In the genomic region with DNA sequence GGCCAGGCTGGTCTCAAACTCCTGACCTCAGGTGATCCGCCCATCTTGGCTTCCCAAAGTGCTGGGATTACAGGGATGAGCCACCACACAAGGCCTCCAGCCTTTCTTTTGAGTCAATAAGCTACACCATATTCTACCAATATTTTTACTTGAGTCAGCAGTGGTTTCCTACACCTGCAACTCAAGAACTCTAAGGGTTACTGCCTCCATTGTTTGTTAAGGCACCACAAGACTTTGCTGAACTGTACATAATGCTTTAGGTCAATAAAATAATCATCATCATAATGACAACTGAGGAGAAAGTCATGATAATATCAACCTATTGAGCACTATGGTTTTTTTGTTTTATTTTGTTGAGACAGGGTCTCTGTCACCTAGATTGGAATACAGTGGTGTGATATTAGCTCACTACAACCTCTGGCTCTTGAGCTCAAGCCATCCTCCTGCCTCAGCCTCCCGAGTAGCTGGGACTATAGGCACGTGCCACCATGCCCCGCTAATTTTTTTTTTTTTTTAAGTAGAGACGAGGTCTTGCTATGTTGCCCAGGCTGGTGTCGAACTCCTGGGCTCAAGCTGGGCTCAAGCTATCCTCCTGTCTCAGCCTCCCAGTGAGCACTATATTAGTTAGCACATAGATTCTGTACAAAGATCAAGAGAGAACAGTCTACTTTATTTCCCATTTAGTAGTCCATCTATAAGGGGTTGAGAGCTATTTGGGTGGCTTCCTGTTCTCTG, we compare ENCODE assay signal across 12 cellular contexts. TPM values are rescaled to one million over a fixed set of nuclear protein-coding genes. Genes with fewer than 3 reads are reported as not detected.
A peak's percentile ranks its signal among the peaks of the same experiment; 100 is the strongest.
DNase-seq lines count a peak whose midpoint lies in the region; ATAC-seq, FAIRE-seq and TF ChIP-seq lines count a peak whose summit lies in the region.
"Had no signal": no experiment of that assay in that cellular context is flagged by ENCODE, and none has a peak within 500 bp of the region (broad histone marks: within the 10 kb centered on the region; RNA-seq: fewer than 3 reads in every experiment).

No MANE protein-coding gene starts in this region.

- peak overlapping the region; percentile 79 for H2AFZ ChIP-seq in neuronal stem cell (ENCODE audit: low read length)

- no peak overlapping the region for H3K23ac ChIP-seq in neuronal stem cell (ENCODE audit: low read depth, low read length, poor library complexity)

- no peak for TF ChIP-seq CTCF in CD14-positive monocyte (IDR thresholded peaks at IDR 0.05)
- TF ChIP-seq CTCF in HFFc6 (IDR thresholded peaks at IDR 0.05), result no peak

- H2BK15ac ChIP-seq in neuronal stem cell (ENCODE audit: low read length), result no peak overlapping the region

- H3K27ac Mint-ChIP-seq in CD14-positive monocyte (peak overlapping the region; percentile 89 to 99 (median 95)), HFFc6 (peak overlapping the region; percentile 99)
- H3K27ac Mint-ChIP-seq in activated naive CD8-positive, alpha-beta T cell treated with anti-CD3 and anti-CD28 coated beads, Interleukin-2, amount 10 ng/mL, durations not matched to agents 7 days and 5 days, result peak overlapping the region; percentile 43

- peaks cover 3 to 16% (median 9%) of the 10 kb centered on the region in 7 donors for H3K9me3 Mint-ChIP-seq in CD14-positive monocyte
- peaks cover 16% of the 10 kb centered on the region for H3K9me3 Mint-ChIP-seq in HFFc6
- peaks cover 9% of the 10 kb centered on the region for H3K9me3 Mint-ChIP-seq in activated naive CD8-positive, alpha-beta T cell treated with anti-CD3 and anti-CD28 coated beads, Interleukin-2, amount 10 ng/mL, durations not matched to agents 7 days and 5 days

- no peaks in the 10 kb centered on the region for H3K27me3 ChIP-seq in neuronal stem cell (ENCODE audit: control insufficient read depth in 3 of 3, insufficient read depth in 3 of 3, low read depth in 1 of 3, low read length in 3 of 3)

- H2AK5ac ChIP-seq in neuronal stem cell (ENCODE audit: low read depth, low read length), result no peak overlapping the region

- no peaks in the 10 kb centered on the region for H3K4me1 ChIP-seq in neuronal stem cell (ENCODE audit: control insufficient read depth in 2 of 2, insufficient read depth in 1 of 2, low read depth in 1 of 2, low read length in 2 of 2)

- ATAC-seq in activated naive CD8-positive, alpha-beta T cell treated with anti-CD3 and anti-CD28 coated beads, Interleukin-2, amount 10 ng/mL, durations not matched to agents 7 days and 5 days (ENCODE audit: low read depth), result no peak

- H2BK5ac ChIP-seq in neuronal stem cell (ENCODE audit: low read length), result no peak overlapping the region

- no peaks in the 10 kb centered on the region for H3K36me3 ChIP-seq in neuronal stem cell (replicated peaks in 1 of 2; ENCODE audit: control insufficient read depth in 2 of 2, insufficient read depth in 2 of 2, low read length in 2 of 2)

- H3K36me3 Mint-ChIP-seq in CD14-positive monocyte, result peaks cover 4% of the 10 kb centered on the region in 2 donors
- peaks cover 25% of the 10 kb centered on the region for H3K36me3 Mint-ChIP-seq in HFFc6 (ENCODE audit: low read depth)
- H3K36me3 Mint-ChIP-seq in activated naive CD8-positive, alpha-beta T cell treated with anti-CD3 and anti-CD28 coated beads, Interleukin-2, amount 10 ng/mL, durations not matched to agents 7 days and 5 days, result peaks cover 11% of the 10 kb centered on the region

- H3K4me3 Mint-ChIP-seq in CD14-positive monocyte (peak overlapping the region in 1 of 2 donors; percentile 61), HFFc6 (peak overlapping the region; percentile 16; the same call in 1 of the 2 replicates)
- no peak overlapping the region for H3K4me3 Mint-ChIP-seq in activated naive CD8-positive, alpha-beta T cell treated with anti-CD3 and anti-CD28 coated beads, Interleukin-2, amount 10 ng/mL, durations not matched to agents 7 days and 5 days

- no peaks in the 10 kb centered on the region for H3K9me3 ChIP-seq in neuronal stem cell (replicated peaks in 1 of 2; ENCODE audit: control insufficient read depth in 2 of 2, insufficient read depth in 1 of 2, low read depth in 1 of 2, low read length in 2 of 2)

- no peak overlapping the region for H3K27ac ChIP-seq in neuronal stem cell (replicated peaks; ENCODE audit: low read length)

- no peak overlapping the region for H3K9ac ChIP-seq in neuronal stem cell (ENCODE audit: low read depth, low read length, poor library complexity)

- H2BK120ac ChIP-seq in neuronal stem cell (ENCODE audit: low read depth, low read length), result no peak overlapping the region

- H3K4me3 ChIP-seq in neuronal stem cell (ENCODE audit: low read length in 2 of 2), result no peak overlapping the region

- H3K4me1 Mint-ChIP-seq in CD14-positive monocyte, result peaks cover 26% of the 10 kb centered on the region
- H3K4me1 Mint-ChIP-seq in HFFc6 (ENCODE audit: low read depth), result peaks cover 35% of the 10 kb centered on the region
- peaks cover 14% of the 10 kb centered on the region for H3K4me1 Mint-ChIP-seq in activated naive CD8-positive, alpha-beta T cell treated with anti-CD3 and anti-CD28 coated beads, Interleukin-2, amount 10 ng/mL, durations not matched to agents 7 days and 5 days

- no CpG with 5 or more reads among the region's 6 CpGs for WGBS in neuronal stem cell (ENCODE audit: extremely low coverage in 2 of 2, insufficient read length in 2 of 2, insufficient replicate concordance in 1 of 2), 2 donors

- POLR2A ChIA-PET in activated naive CD8-positive, alpha-beta T cell treated with anti-CD3 and anti-CD28 coated beads, Interleukin-2, amount 10 ng/mL, durations not matched to agents 7 days and 5 days (lab: Charles Lee), result interaction anchor here (1.9 kb wide), 1 partner anchor 110 kb away, joined by 4 read pairs; a partner anchor contains a TSS

- H3K27me3 Mint-ChIP-seq in CD14-positive monocyte (ENCODE audit: low read depth in 3 of 3), result peaks cover 0 to 6% (median 4%) of the 10 kb centered on the region in 3 donors
- H3K27me3 Mint-ChIP-seq in HFFc6 (ENCODE audit: insufficient read depth), result no peaks in the 10 kb centered on the region; the same call in none of the 2 replicates
- no peaks in the 10 kb centered on the region for H3K27me3 Mint-ChIP-seq in activated naive CD8-positive, alpha-beta T cell treated with anti-CD3 and anti-CD28 coated beads, Interleukin-2, amount 10 ng/mL, durations not matched to agents 7 days and 5 days

- no peak overlapping the region for H4K91ac ChIP-seq in neuronal stem cell (ENCODE audit: low read depth, low read length, poor library complexity)

- H3K4ac ChIP-seq in neuronal stem cell (ENCODE audit: low read length), result no peak overlapping the region

- DNase-seq in CD14-positive monocyte (ENCODE audit: low spot score), result no peak
- DNase-seq in HFFc6, result no peak
- DNase-seq in activated naive CD8-positive, alpha-beta T cell treated with anti-CD3 and anti-CD28 coated beads, Interleukin-2, amount 10 ng/mL, durations not matched to agents 7 days and 5 days, result no peak
- no peak for DNase-seq in neuronal stem cell (ENCODE audit: low spot score)
- DNase-seq in frontal cortex (ENCODE audit: low spot score in 2 of 2), result no peak
- DNase-seq in posterior vena cava (ENCODE audit: low spot score), result no peak
- DNase-seq in NOMO-1 treated with DMSO at 0.1 percent for 48 hours (lab: John Stamatoyannopoulos, UW; ENCODE audit: unreplicated experiment), result no peak
- DNase-seq: NCI-H187, NCI-H774, retina, substantia nigra had no signal

- no peaks in the 10 kb centered on the region for H3K79me1 ChIP-seq in neuronal stem cell (ENCODE audit: low read depth, low read length)

- no peak overlapping the region for H4K8ac ChIP-seq in neuronal stem cell (ENCODE audit: low read depth, low read length)

- no peak for FAIRE-seq in frontal cortex (lab: Jason Lieb, UNC)
- FAIRE-seq: colon had no signal

- intact Hi-C loops in CD14-positive monocyte (cut with micrococcal nuclease), result loop anchor here in 1 of 2 donors (2.0 kb wide), 1 partner anchor 21 kb away; no protein-coding TSS in a partner anchor
- intact Hi-C loops in posterior vena cava (cut with DNase I), result loop anchor here in 1 of 2 donors (10.0 kb wide), 1 partner anchor 223 kb away; no protein-coding TSS in a partner anchor

- H3K18ac ChIP-seq in neuronal stem cell (ENCODE audit: low read length), result no peak overlapping the region

- no peak overlapping the region for H3K14ac ChIP-seq in neuronal stem cell (ENCODE audit: low read length)

- no peak overlapping the region for H2BK12ac ChIP-seq in neuronal stem cell (ENCODE audit: low read length)

- H3K4me2 ChIP-seq in neuronal stem cell (ENCODE audit: insufficient read depth, low read length, poor library complexity, severe bottlenecking), result no peak overlapping the region

RNA-seq across cellular contexts. Expression of a gene that starts 34.9 kb away (rescaled TPM):
- polyA plus RNA-seq in CD14-positive monocyte, result 1 to 10 TPM; 1.4 to 5.8 TPM
- total RNA-seq in HFFc6 (2021; fragmentation: NEBNext Ultra II Directional; extraction: Animal tissue kit (Norgen Biotek cat#: 25700)), result 10 to 100 TPM; 27.8 to 38.3 (median 34.8) TPM
- total RNA-seq in activated naive CD8-positive, alpha-beta T cell treated with anti-CD3 and anti-CD28 coated beads, Interleukin-2, amount 10 ng/mL, durations not matched to agents 7 days and 5 days, result 10 to 100 TPM; 51.0 to 51.5 TPM
- polyA plus RNA-seq in neuronal stem cell (2013, experiment 1 of 2), result 44.7 TPM
- 45.0 TPM for polyA plus RNA-seq in neuronal stem cell (2013, experiment 2 of 2)
- total RNA-seq in frontal cortex, result 36.7 TPM
- 10 to 100 TPM; 28.0 to 29.3 TPM for total RNA-seq in posterior vena cava

Comparison
In these comparisons a context has a peak if more than half of its experiments do, and no peak if none do; other contexts are left out.
1. H3K27ac Mint-ChIP-seq: peak in every context shown above with its lines; median percentile 99 in HFFc6; 95 in CD14-positive monocyte; 43 in activated naive CD8-positive, alpha-beta T cell treated with anti-CD3 and anti-CD28 coated beads, Interleukin-2, amount 10 ng/mL, durations not matched to agents 7 days and 5 days.